Comparison of ENCODE assay signal across 10 cellular contexts in genomic region chr12:89020121-89020480, GRCh38.
"Had no signal": no experiment of that assay in that cellular context is flagged by ENCODE, and none has a peak within 500 bp of the region (broad histone marks: within the 10 kb centered on the region; RNA-seq: fewer than 3 reads in every experiment).

No MANE protein-coding gene starts in this region.

- H3K4me3 Mint-ChIP-seq: activated B cell treated with CpG ODN at 0.5 μM for 24 hours; activated naive CD8-positive, alpha-beta T cell; activated T-cell treated with anti-CD3 and anti-CD28 coated beads, Interleukin-2, amount 50 U/mL, for 4 hours; stimulated activated naive CD8-positive, alpha-beta T cell treated with anti-CD3 and anti-CD28 coated beads, Interleukin-15, amount 100 ng/mL, for 72 hours had no signal

- H3K4me3 ChIP-seq: cardiac muscle cell had no signal

- H3K27ac Mint-ChIP-seq: activated B cell treated with CpG ODN at 0.5 μM for 24 hours; activated naive CD8-positive, alpha-beta T cell had no signal

- H3K36me3 ChIP-seq: cardiac muscle cell, ovary, thoracic aorta had no signal

- H3K27me3 ChIP-seq: cardiac muscle cell, hepatocyte, ovary had no signal

- H3K9me3 ChIP-seq: ovary, thoracic aorta had no signal

- H3K27ac ChIP-seq: cardiac muscle cell, coronary artery, hepatocyte, ovary, thoracic aorta had no signal

- H3K36me3 Mint-ChIP-seq: activated naive CD8-positive, alpha-beta T cell had no signal

- DNase-seq: activated gamma-delta T cell had no signal

- H3K79me2 ChIP-seq: hepatocyte had no signal

- H3K9me3 Mint-ChIP-seq: activated B cell treated with CpG ODN at 0.5 μM for 24 hours; stimulated activated naive CD8-positive, alpha-beta T cell treated with anti-CD3 and anti-CD28 coated beads, Interleukin-15, amount 100 ng/mL, for 72 hours had no signal
